8 cellular contexts compared by ENCODE assay signal in genomic region chr9:708182-708555, GRCh38.
DNase-seq lines count a peak whose midpoint lies in the region; TF ChIP-seq lines count a peak whose summit lies in the region.

No MANE protein-coding gene starts in this region.

- peak overlapping the region; percentile 29 for H2AFZ ChIP-seq in hepatocyte

- H3K27ac ChIP-seq in HUES6 (ENCODE audit: low read depth, low read length) (no peak overlapping the region; the same call in 1 of the 2 replicates), ascending aorta (peak overlapping the region; percentile 91 to 95), hepatocyte (peak overlapping the region; percentile 90), substantia nigra (ENCODE audit: low read depth, low read length, poor library complexity, severe bottlenecking) (no peak overlapping the region)

- H3K9ac ChIP-seq in HUES6 (ENCODE audit: low read length) (peak overlapping the region; percentile 62), skeletal muscle satellite cell (ENCODE audit: low read depth, low read length) (peak overlapping the region; percentile 81)

- H3K4me3 ChIP-seq in HUES6 (ENCODE audit: low read depth, low read length) (0 out of 2 replicates have a peak overlapping the region, but pooled peaks have one; percentile 2), ascending aorta (peak overlapping the region; percentile 48 to 59), hepatocyte (peak overlapping the region; percentile 24), skeletal muscle satellite cell (ENCODE audit: low read length) (peak overlapping the region; percentile 67)

- H3K9me2 ChIP-seq in hepatocyte (replicated peaks; ENCODE audit: insufficient read depth): no peaks in the 10 kb centered on the region

- H3K9me3 ChIP-seq in HUES6 (ENCODE audit: control insufficient read depth, insufficient read depth, low read depth, low read length): no peaks in the 10 kb centered on the region
- H3K9me3 ChIP-seq in ascending aorta: no peaks in the 10 kb centered on the region
- no peaks in the 10 kb centered on the region for H3K9me3 ChIP-seq in hepatocyte (ENCODE audit: low read depth)
- H3K9me3 ChIP-seq in skeletal muscle satellite cell (replicated peaks; ENCODE audit: low read length): no peaks in the 10 kb centered on the region

- 15% methylated on average over 7 of the region's 7 CpGs for WGBS in hepatocyte (ENCODE audit: low lambda C conversion rate, missing lambda C conversion rate)

- TF ChIP-seq CTCF in ascending aorta (IDR thresholded peaks at IDR 0.05) (no peak), hepatocyte (IDR thresholded peaks at IDR 0.05; ENCODE audit: poor library complexity) (no peak)

- no peak for DNase-seq in ascending aorta (ENCODE audit: low spot score in 2 of 2)
- DNase-seq in hepatocyte (ENCODE audit: low spot score): no peak
- DNase-seq in substantia nigra (lab: John Stamatoyannopoulos, UW): no peak
- DNase-seq in NCI-H146 treated with DMSO at 0.1 percent for 48 hours (lab: John Stamatoyannopoulos, UW; ENCODE audit: unreplicated experiment): no peak
- no peak for DNase-seq in iPS-NIHi7 (ENCODE audit: extremely low spot score)
- DNase-seq in C1 segment of cervical spinal cord (lab: John Stamatoyannopoulos, UW): no peak

- peaks cover 46% of the 10 kb centered on the region for H3K79me2 ChIP-seq in hepatocyte

- peaks cover 26% of the 10 kb centered on the region for H3K36me3 ChIP-seq in HUES6 (ENCODE audit: control insufficient read depth, insufficient read depth, low read length)
- H3K36me3 ChIP-seq in ascending aorta: peaks cover 15 to 27% of the 10 kb centered on the region in 2 donors
- no peaks in the 10 kb centered on the region for H3K36me3 ChIP-seq in hepatocyte (replicated peaks; ENCODE audit: insufficient read depth, low read depth)
- peaks cover 26% of the 10 kb centered on the region for H3K36me3 ChIP-seq in skeletal muscle satellite cell (ENCODE audit: insufficient read depth, low read length)

- H3K4me1 ChIP-seq in HUES6 (ENCODE audit: control insufficient read depth, insufficient read depth, low read length): peaks cover 18% of the 10 kb centered on the region
- H3K4me1 ChIP-seq in ascending aorta: peaks cover 9 to 57% of the 10 kb centered on the region in 2 donors
- peaks cover 21% of the 10 kb centered on the region for H3K4me1 ChIP-seq in hepatocyte (ENCODE audit: insufficient read depth)
- H3K4me1 ChIP-seq in skeletal muscle satellite cell (ENCODE audit: control insufficient read depth, insufficient read depth, low read length): peaks cover 54% of the 10 kb centered on the region

- H3K4me2 ChIP-seq in hepatocyte: peak overlapping the region; percentile 81
- peak overlapping the region; percentile 84 for H3K4me2 ChIP-seq in skeletal muscle satellite cell (ENCODE audit: low read length)

- H3K27me3 ChIP-seq in HUES6 (ENCODE audit: control insufficient read depth, insufficient read depth, low read length): no peaks in the 10 kb centered on the region
- H3K27me3 ChIP-seq in ascending aorta: no peaks in the 10 kb centered on the region
- H3K27me3 ChIP-seq in hepatocyte: no peaks in the 10 kb centered on the region
- H3K27me3 ChIP-seq in skeletal muscle satellite cell (ENCODE audit: control insufficient read depth, insufficient read depth, low read length): no peaks in the 10 kb centered on the region

- intact Hi-C loops in ascending aorta (cut with DNase I): no loop called here

- no peaks in the 10 kb centered on the region for H4K20me1 ChIP-seq in hepatocyte (ENCODE audit: insufficient read depth, poor library complexity, severe bottlenecking)

Comparison
In these comparisons a context has a peak if more than half of its experiments do, and no peak if none do; other contexts are left out.
1. H3K27ac ChIP-seq: peak in ascending aorta (2 of 2) and hepatocyte (single experiment); none in HUES6 (single experiment) and substantia nigra (single experiment).
2. H3K4me3 ChIP-seq: peak in every context shown above with its lines; median percentile 67 in skeletal muscle satellite cell; 54 in ascending aorta; 24 in hepatocyte; 2 in HUES6.